1 cellular context compared by ENCODE assay signal in the genomic region with DNA sequence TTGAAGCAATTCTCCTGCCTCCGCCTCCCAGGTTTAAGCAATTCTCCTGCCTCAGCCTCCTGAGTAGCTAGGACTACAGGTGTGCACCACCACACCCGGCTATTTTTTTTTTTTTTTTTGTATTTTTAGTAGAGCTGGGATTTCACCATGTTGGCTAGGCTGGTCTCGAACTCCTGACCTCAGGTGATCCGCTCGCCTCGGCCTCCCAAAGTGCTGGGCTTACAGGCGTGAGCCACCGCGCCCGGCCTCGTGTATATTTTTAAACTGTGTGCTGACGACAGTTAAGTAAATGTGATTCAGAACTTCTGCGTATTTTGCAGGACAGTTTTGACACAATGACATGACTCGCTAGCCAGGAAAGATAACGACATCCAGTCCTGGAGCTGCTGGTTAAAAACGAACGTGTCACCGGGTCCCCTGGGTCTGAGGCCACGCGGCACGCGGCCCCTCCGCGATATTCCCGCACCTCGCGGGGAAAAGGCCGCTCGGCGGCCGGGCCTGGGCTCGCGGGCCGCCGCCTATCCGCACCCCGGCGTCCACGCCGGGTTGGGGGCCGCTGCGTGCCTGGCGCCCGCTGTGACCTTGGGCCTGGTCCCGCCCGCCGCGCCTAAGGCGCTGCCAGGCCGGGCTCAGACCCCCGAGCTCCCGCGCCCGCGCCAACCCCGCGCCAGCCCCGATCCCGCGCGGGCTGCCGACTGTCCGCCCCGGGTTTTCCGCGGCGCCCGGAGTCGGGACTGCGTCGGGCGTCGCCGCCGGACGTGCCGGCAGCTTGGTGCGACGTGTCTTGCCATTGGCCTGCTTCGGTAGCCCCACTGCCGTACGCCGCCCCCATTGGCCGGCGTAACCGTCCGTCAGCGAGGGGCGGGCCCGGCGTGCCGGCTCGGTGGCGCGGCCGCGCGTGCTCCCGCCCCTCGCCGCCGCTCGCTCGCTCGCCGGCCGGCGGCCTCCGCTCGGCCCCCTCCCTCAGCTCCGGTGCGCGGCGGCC.
TF ChIP-seq lines count a peak whose summit lies in the region.

A gene (plus strand): TSS at position 907 of the 985 bp plus-strand sequence. CDS start 157 bp downstream, outside the sequence.

TF ChIP-seq in IMR-90, 13 proteins besides CTCF, POLR2A, EP300 and RAD21 (continued from another document):
- TF ChIP-seq CEBPB (IDR thresholded peaks at IDR 0.05; ENCODE audit: low read depth, low read length), result no peak
